ENCODE assay signal across 1 cellular context in the genomic region with DNA sequence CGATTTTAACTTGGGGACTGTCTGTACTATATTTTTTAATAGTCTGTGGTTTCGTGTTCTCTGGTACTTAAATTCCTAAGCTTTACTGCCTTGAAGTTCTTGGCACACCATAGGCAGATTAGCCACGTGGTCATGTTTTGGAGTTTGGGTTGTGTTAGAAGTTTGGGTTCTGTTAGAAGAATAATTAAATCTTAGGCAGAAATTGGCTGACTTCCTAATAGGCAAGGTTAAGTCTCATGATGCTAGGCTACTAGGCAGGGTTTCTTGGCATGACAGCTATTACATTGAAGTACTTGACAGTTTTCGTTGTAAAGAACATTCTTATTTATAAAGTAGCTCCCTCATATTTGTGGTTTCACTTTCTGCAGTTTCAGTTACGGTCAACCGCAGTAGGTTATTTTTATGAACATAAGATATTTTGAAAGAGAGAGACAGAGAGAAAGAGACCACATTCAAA.
TF ChIP-seq lines count a peak whose summit lies in the region.

No MANE protein-coding gene starts in this region.

TF ChIP-seq in GM12878, 131 proteins besides CTCF, POLR2A, EP300 and RAD21 (continued from another document and continues in another):
- TF ChIP-seq, protein P1, sequence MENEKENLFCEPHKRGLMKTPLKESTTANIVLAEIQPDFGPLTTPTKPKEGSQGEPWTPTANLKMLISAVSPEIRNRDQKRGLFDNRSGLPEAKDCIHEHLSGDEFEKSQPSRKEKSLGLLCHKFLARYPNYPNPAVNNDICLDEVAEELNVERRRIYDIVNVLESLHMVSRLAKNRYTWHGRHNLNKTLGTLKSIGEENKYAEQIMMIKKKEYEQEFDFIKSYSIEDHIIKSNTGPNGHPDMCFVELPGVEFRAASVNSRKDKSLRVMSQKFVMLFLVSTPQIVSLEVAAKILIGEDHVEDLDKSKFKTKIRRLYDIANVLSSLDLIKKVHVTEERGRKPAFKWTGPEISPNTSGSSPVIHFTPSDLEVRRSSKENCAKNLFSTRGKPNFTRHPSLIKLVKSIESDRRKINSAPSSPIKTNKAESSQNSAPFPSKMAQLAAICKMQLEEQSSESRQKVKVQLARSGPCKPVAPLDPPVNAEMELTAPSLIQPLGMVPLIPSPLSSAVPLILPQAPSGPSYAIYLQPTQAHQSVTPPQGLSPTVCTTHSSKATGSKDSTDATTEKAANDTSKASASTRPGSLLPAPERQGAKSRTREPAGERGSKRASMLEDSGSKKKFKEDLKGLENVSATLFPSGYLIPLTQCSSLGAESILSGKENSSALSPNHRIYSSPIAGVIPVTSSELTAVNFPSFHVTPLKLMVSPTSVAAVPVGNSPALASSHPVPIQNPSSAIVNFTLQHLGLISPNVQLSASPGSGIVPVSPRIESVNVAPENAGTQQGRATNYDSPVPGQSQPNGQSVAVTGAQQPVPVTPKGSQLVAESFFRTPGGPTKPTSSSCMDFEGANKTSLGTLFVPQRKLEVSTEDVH (IDR thresholded peaks at IDR 0.05; ENCODE audit: low read depth, partially characterized antibody) = no peak
- TF ChIP-seq DPF2 (IDR thresholded peaks at IDR 0.05) = peak; percentile 50; the same call in 1 of the 2 replicates
- peak; percentile 57 to 78; a peak in 3 of 4 replicates for TF ChIP-seq BHLHE40 (IDR thresholded peaks at IDR 0.05; ENCODE audit: borderline replicate concordance in 1 of 2, low read depth in 2 of 2, low read length in 1 of 2)
- TF ChIP-seq, protein P2, sequence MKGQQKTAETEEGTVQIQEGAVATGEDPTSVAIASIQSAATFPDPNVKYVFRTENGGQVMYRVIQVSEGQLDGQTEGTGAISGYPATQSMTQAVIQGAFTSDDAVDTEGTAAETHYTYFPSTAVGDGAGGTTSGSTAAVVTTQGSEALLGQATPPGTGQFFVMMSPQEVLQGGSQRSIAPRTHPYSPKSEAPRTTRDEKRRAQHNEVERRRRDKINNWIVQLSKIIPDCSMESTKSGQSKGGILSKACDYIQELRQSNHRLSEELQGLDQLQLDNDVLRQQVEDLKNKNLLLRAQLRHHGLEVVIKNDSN (IDR thresholded peaks at IDR 0.05; ENCODE audit: borderline replicate concordance, extremely low read length, insufficient read depth, low read depth, low read length) = no peak
- peak; percentile 98 for TF ChIP-seq MTA3 (IDR thresholded peaks at IDR 0.05; ENCODE audit: borderline replicate concordance, low read length)
- TF ChIP-seq NFIC (IDR thresholded peaks at IDR 0.05; ENCODE audit: low read depth, low read length) = peak; percentile 99
- TF ChIP-seq YY1 (IDR thresholded peaks at IDR 0.05; ENCODE audit: low read depth, low read length) = no peak
- peak; percentile 66 for TF ChIP-seq ZNF24 (IDR thresholded peaks at IDR 0.05)
- TF ChIP-seq MYC (IDR thresholded peaks at IDR 0.05; ENCODE audit: insufficient read depth, insufficient read length, insufficient replicate concordance, low read length, severe bottlenecking) = no peak
- TF ChIP-seq CBFB (IDR thresholded peaks at IDR 0.05; ENCODE audit: low read depth) = peak; percentile 98
- TF ChIP-seq MYB (IDR thresholded peaks at IDR 0.05; ENCODE audit: borderline replicate concordance, low read depth, low read length) = peak; percentile 90
- no peak for TF ChIP-seq STAT1 (conservative IDR thresholded peaks at IDR 0.05)
- no peak for TF ChIP-seq BRCA1 (IDR thresholded peaks at IDR 0.05; ENCODE audit: low read depth, low read length)
- TF ChIP-seq RCOR1 (conservative IDR thresholded peaks at IDR 0.05; ENCODE audit: low read depth, low read length) = 0 out of 2 replicates have a peak, but pooled peaks have one; percentile 82
- TF ChIP-seq, protein P3, sequence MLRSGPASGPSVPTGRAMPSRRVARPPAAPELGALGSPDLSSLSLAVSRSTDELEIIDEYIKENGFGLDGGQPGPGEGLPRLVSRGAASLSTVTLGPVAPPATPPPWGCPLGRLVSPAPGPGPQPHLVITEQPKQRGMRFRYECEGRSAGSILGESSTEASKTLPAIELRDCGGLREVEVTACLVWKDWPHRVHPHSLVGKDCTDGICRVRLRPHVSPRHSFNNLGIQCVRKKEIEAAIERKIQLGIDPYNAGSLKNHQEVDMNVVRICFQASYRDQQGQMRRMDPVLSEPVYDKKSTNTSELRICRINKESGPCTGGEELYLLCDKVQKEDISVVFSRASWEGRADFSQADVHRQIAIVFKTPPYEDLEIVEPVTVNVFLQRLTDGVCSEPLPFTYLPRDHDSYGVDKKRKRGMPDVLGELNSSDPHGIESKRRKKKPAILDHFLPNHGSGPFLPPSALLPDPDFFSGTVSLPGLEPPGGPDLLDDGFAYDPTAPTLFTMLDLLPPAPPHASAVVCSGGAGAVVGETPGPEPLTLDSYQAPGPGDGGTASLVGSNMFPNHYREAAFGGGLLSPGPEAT (IDR thresholded peaks at IDR 0.05; ENCODE audit: low read depth) = peak; percentile 94
- peak; percentile 99 for TF ChIP-seq MEF2A (IDR thresholded peaks at IDR 0.05; ENCODE audit: insufficient read depth, low read depth, low read length)
- no peak for TF ChIP-seq FOXK2 (IDR thresholded peaks at IDR 0.05)
- peak; percentile 50 for TF ChIP-seq GABPA (IDR thresholded peaks at IDR 0.05; ENCODE audit: low read depth)
- TF ChIP-seq IKZF2 (IDR thresholded peaks at IDR 0.05) = peak; percentile 93
- peak; percentile 77; the same call in 1 of the 2 replicates for TF ChIP-seq ATF7 (IDR thresholded peaks at IDR 0.05; ENCODE audit: low read depth)
- TF ChIP-seq IRF4 (IDR thresholded peaks at IDR 0.05; ENCODE audit: low read depth, low read length) = 0 out of 2 replicates have a peak, but pooled peaks have one; percentile 41
- peak; percentile 88 for TF ChIP-seq RAD51 (IDR thresholded peaks at IDR 0.05)
- no peak for TF ChIP-seq RBBP5 (conservative IDR thresholded peaks at IDR 0.05)
- peak; percentile 89; the same call in 1 of the 2 replicates for TF ChIP-seq CBX5 (IDR thresholded peaks at IDR 0.05; ENCODE audit: low read depth)
- TF ChIP-seq GATAD2B (conservative IDR thresholded peaks at IDR 0.05; ENCODE audit: low read depth) = no peak
- TF ChIP-seq NR2F1 (conservative IDR thresholded peaks at IDR 0.05) = peak; percentile 64; the same call in 1 of the 2 replicates
- TF ChIP-seq, protein P4, sequence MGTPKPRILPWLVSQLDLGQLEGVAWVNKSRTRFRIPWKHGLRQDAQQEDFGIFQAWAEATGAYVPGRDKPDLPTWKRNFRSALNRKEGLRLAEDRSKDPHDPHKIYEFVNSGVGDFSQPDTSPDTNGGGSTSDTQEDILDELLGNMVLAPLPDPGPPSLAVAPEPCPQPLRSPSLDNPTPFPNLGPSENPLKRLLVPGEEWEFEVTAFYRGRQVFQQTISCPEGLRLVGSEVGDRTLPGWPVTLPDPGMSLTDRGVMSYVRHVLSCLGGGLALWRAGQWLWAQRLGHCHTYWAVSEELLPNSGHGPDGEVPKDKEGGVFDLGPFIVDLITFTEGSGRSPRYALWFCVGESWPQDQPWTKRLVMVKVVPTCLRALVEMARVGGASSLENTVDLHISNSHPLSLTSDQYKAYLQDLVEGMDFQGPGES (IDR thresholded peaks at IDR 0.05) = no peak
- TF ChIP-seq, protein P5, sequence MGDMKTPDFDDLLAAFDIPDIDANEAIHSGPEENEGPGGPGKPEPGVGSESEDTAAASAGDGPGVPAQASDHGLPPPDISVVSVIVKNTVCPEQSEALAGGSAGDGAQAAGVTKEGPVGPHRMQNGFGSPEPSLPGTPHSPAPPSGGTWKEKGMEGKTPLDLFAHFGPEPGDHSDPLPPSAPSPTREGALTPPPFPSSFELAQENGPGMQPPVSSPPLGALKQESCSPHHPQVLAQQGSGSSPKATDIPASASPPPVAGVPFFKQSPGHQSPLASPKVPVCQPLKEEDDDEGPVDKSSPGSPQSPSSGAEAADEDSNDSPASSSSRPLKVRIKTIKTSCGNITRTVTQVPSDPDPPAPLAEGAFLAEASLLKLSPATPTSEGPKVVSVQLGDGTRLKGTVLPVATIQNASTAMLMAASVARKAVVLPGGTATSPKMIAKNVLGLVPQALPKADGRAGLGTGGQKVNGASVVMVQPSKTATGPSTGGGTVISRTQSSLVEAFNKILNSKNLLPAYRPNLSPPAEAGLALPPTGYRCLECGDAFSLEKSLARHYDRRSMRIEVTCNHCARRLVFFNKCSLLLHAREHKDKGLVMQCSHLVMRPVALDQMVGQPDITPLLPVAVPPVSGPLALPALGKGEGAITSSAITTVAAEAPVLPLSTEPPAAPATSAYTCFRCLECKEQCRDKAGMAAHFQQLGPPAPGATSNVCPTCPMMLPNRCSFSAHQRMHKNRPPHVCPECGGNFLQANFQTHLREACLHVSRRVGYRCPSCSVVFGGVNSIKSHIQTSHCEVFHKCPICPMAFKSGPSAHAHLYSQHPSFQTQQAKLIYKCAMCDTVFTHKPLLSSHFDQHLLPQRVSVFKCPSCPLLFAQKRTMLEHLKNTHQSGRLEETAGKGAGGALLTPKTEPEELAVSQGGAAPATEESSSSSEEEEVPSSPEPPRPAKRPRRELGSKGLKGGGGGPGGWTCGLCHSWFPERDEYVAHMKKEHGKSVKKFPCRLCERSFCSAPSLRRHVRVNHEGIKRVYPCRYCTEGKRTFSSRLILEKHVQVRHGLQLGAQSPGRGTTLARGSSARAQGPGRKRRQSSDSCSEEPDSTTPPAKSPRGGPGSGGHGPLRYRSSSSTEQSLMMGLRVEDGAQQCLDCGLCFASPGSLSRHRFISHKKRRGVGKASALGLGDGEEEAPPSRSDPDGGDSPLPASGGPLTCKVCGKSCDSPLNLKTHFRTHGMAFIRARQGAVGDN (IDR thresholded peaks at IDR 0.05) = peak; percentile 59
- TF ChIP-seq, protein P6, sequence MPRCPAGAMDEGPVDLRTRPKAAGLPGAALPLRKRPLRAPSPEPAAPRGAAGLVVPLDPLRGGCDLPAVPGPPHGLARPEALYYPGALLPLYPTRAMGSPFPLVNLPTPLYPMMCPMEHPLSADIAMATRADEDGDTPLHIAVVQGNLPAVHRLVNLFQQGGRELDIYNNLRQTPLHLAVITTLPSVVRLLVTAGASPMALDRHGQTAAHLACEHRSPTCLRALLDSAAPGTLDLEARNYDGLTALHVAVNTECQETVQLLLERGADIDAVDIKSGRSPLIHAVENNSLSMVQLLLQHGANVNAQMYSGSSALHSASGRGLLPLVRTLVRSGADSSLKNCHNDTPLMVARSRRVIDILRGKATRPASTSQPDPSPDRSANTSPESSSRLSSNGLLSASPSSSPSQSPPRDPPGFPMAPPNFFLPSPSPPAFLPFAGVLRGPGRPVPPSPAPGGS (IDR thresholded peaks at IDR 0.05; ENCODE audit: borderline replicate concordance, insufficient read depth, low read depth, low read length, poor library complexity, severe bottlenecking) = peak; percentile 60
- TF ChIP-seq LARP7 (IDR thresholded peaks at IDR 0.05) = no peak
- peak; percentile 50; the same call in 1 of the 3 replicates for TF ChIP-seq POU2F2 (IDR thresholded peaks at IDR 0.05; ENCODE audit: borderline replicate concordance, low read depth, low read length)
- peak; percentile 36; the same call in 1 of the 2 replicates for TF ChIP-seq TCF7 (IDR thresholded peaks at IDR 0.05; ENCODE audit: borderline replicate concordance)
- TF ChIP-seq, protein P7, sequence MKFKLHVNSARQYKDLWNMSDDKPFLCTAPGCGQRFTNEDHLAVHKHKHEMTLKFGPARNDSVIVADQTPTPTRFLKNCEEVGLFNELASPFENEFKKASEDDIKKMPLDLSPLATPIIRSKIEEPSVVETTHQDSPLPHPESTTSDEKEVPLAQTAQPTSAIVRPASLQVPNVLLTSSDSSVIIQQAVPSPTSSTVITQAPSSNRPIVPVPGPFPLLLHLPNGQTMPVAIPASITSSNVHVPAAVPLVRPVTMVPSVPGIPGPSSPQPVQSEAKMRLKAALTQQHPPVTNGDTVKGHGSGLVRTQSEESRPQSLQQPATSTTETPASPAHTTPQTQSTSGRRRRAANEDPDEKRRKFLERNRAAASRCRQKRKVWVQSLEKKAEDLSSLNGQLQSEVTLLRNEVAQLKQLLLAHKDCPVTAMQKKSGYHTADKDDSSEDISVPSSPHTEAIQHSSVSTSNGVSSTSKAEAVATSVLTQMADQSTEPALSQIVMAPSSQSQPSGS (IDR thresholded peaks at IDR 0.05; ENCODE audit: low read length) = peak; percentile 97
- peak; percentile 96 for TF ChIP-seq MEF2B (IDR thresholded peaks at IDR 0.05; ENCODE audit: partially characterized antibody, poor library complexity, severe bottlenecking)
- TF ChIP-seq, protein P8, sequence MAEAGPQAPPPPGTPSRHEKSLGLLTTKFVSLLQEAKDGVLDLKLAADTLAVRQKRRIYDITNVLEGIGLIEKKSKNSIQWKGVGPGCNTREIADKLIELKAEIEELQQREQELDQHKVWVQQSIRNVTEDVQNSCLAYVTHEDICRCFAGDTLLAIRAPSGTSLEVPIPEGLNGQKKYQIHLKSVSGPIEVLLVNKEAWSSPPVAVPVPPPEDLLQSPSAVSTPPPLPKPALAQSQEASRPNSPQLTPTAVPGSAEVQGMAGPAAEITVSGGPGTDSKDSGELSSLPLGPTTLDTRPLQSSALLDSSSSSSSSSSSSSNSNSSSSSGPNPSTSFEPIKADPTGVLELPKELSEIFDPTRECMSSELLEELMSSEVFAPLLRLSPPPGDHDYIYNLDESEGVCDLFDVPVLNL (IDR thresholded peaks at IDR 0.05; ENCODE audit: low read depth, low read length) = no peak
- TF ChIP-seq SMAD1 (IDR thresholded peaks at IDR 0.05; ENCODE audit: low read depth, partially characterized antibody) = peak; percentile 52
- peak; percentile 80 for TF ChIP-seq BCL11A (IDR thresholded peaks at IDR 0.05; ENCODE audit: low read depth, low read length)
- TF ChIP-seq, protein P9, sequence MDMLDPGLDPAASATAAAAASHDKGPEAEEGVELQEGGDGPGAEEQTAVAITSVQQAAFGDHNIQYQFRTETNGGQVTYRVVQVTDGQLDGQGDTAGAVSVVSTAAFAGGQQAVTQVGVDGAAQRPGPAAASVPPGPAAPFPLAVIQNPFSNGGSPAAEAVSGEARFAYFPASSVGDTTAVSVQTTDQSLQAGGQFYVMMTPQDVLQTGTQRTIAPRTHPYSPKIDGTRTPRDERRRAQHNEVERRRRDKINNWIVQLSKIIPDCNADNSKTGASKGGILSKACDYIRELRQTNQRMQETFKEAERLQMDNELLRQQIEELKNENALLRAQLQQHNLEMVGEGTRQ (IDR thresholded peaks at IDR 0.05; ENCODE audit: borderline replicate concordance, low read depth, low read length) = peak; percentile 13; the same call in 1 of the 2 replicates
- TF ChIP-seq SPI1 (IDR thresholded peaks at IDR 0.05; ENCODE audit: borderline replicate concordance, insufficient read depth, low read depth, low read length) = no peak
- no peak for TF ChIP-seq HDGF (IDR thresholded peaks at IDR 0.05)
- no peak for TF ChIP-seq ZNF384 (IDR thresholded peaks at IDR 0.05; ENCODE audit: borderline replicate concordance, low read depth, low read length)
- TF ChIP-seq EED (IDR thresholded peaks at IDR 0.05; ENCODE audit: low read depth) = peak; percentile 64
- no peak for TF ChIP-seq CBX3 (IDR thresholded peaks at IDR 0.05; ENCODE audit: borderline replicate concordance, low read depth)
- no peak for TF ChIP-seq FOS (IDR thresholded peaks at IDR 0.05; ENCODE audit: borderline replicate concordance, extremely low read depth, insufficient read length)
- TF ChIP-seq PML (IDR thresholded peaks at IDR 0.05; ENCODE audit: low read length) = peak; percentile 60; the same call in 1 of the 2 replicates
